8 cellular contexts compared by ENCODE assay signal in genomic region chr7:90298145-90299038, GRCh38. TPM values are rescaled to one million over a fixed set of nuclear protein-coding genes. Genes with fewer than 3 reads are reported as not detected.
DNase-seq lines count a peak whose midpoint lies in the region; ATAC-seq, FAIRE-seq and TF ChIP-seq lines count a peak whose summit lies in the region.

No MANE protein-coding gene starts in this region.

- DNase-seq in A172 (ENCODE audit: low spot score) (peak; percentile 65), GM12865 (ENCODE audit: low read depth) (peak; percentile 26), NCI-H1694 treated with DMSO at 0.1 percent for 48 hours (lab: John Stamatoyannopoulos, UW) (peak; percentile 49), ascending aorta (ENCODE audit: low spot score in 2 of 2) (no peak), aorta (no peak), islet precursor cell (no peak)

- H3K9me3 ChIP-seq in ascending aorta (no peaks in the 10 kb centered on the region), aorta (ENCODE audit: control insufficient read depth, low read length) (no peaks in the 10 kb centered on the region)

- H3K27me3 ChIP-seq in ascending aorta (no peaks in the 10 kb centered on the region), aorta (ENCODE audit: control insufficient read depth in 1 of 2, insufficient read depth in 2 of 2, low read length in 1 of 2) (no peaks in the 10 kb centered on the region)

- ATAC-seq in HG02798 (IDR thresholded peaks at IDR 0.05; ENCODE audit: poor library complexity, unreplicated experiment) (peak; percentile 91), aorta (ENCODE audit: low FRiP score) (peak; percentile 74)

- H3K36me3 ChIP-seq in ascending aorta (no peaks in the 10 kb centered on the region), aorta (ENCODE audit: control insufficient read depth in 1 of 2, insufficient read depth in 2 of 2, low read length in 1 of 2) (no peaks in the 10 kb centered on the region)

- H3K4me3 ChIP-seq in GM12865 (ENCODE audit: low read depth, low read length) (no peak overlapping the region), ascending aorta (no peak overlapping the region), aorta (ENCODE audit: low read length in 2 of 2) (no peak overlapping the region)

- H3K27ac ChIP-seq in ascending aorta = no peak overlapping the region
- H3K27ac ChIP-seq in aorta (ENCODE audit: low read depth in 1 of 2, low read length in 2 of 2) = no peak overlapping the region

- TF ChIP-seq CTCF in GM12865 (IDR thresholded peaks at IDR 0.05; ENCODE audit: insufficient read depth, low read depth, low read length, missing control alignments) = peak; percentile 50
- peak in 2 of 3 experiments; percentile 38 to 49 for TF ChIP-seq CTCF in ascending aorta (IDR thresholded peaks at IDR 0.05)

- FAIRE-seq in islet of Langerhans (lab: Jason Lieb, UNC) = peak; percentile 98

- H3K4me1 ChIP-seq in ascending aorta (no peaks in the 10 kb centered on the region), aorta (ENCODE audit: control insufficient read depth in 1 of 2, insufficient read depth in 2 of 2, low read length in 2 of 2) (no peaks in the 10 kb centered on the region)

- intact Hi-C loops in ascending aorta (cut with DNase I) = loop anchor here (10.0 kb wide), 1 partner anchor 144 kb away; the partner anchor contains the start of gene STEAP1
- intact Hi-C loops in aorta (cut with DNase I) = no loop called here

- WGBS in aorta, 2 donors = 49 to 50% methylated on average over 5 of the region's 5 CpGs

RNA-seq across cellular contexts. Expression of gene FAM237B, which starts 22.7 kb away (rescaled TPM):
- not detected in 2 replicates for total RNA-seq in A172 (2014; rRNA removed; shearing (Covaris generic))
- total RNA-seq in ascending aorta (not detected), aorta (not detected)
- not detected for polyA plus RNA-seq in aorta

RNA-seq across cellular contexts. Expression of gene GTPBP10, which starts 48.1 kb away (rescaled TPM):
- total RNA-seq in A172 (2014; rRNA removed; shearing (Covaris generic)) = 15.9 and 17.1 TPM in 2 replicates
- total RNA-seq in ascending aorta = 4.5 TPM
- total RNA-seq in aorta = 10 to 100 TPM; 18.2 to 24.6 TPM
- polyA plus RNA-seq in aorta = 10 to 100 TPM in 1 of 2 donors, 1 to 10 TPM in 1; 5.3 to 13.2 TPM

RNA-seq across cellular contexts. Expression of gene CFAP69, which starts 53.4 kb away (rescaled TPM):
- 2.1 and 5.1 TPM in 2 replicates for total RNA-seq in A172 (2014; rRNA removed; shearing (Covaris generic))
- total RNA-seq in ascending aorta (0.85 TPM), aorta (10 to 100 TPM; 11.4 to 15.8 TPM)
- polyA plus RNA-seq in aorta = 10 to 100 TPM in 1 of 2 donors, 1 to 10 TPM in 1; 1.8 to 18.7 TPM

Comparison
In these comparisons a context has a peak if more than half of its experiments do, and no peak if none do; other contexts are left out.
1. DNase-seq: peak in A172 (single experiment), GM12865 (single experiment) and NCI-H1694 treated with DMSO at 0.1 percent for 48 hours (single experiment); none in ascending aorta (0 of 2), aorta (0 of 2) and islet precursor cell (single experiment).